In the genomic region with DNA sequence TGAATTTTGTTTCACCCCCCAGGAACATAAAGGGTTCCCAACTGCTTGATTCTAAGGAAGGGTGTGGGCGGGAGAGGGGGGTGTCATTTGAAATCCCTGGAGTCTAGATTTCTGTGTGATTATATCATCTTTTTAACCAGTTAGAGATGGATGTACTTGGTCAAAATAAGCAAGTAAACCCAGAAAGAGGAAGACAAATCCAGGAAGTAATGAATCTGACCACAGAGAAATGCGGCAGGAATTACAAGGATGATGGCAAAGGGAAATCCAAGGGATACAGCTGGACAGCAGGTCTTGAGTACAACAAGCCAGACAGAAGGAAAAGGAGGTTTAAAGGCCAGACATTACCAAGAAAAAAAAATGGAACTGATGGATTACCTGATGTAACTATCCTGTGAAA, we compare ENCODE assay signal across 1 cellular context.
TF ChIP-seq lines count a peak whose summit lies in the region.

No MANE protein-coding gene starts in this region.

TF ChIP-seq in HEK293, 187 proteins besides CTCF, POLR2A, EP300 and RAD21:
- TF ChIP-seq, protein P1, sequence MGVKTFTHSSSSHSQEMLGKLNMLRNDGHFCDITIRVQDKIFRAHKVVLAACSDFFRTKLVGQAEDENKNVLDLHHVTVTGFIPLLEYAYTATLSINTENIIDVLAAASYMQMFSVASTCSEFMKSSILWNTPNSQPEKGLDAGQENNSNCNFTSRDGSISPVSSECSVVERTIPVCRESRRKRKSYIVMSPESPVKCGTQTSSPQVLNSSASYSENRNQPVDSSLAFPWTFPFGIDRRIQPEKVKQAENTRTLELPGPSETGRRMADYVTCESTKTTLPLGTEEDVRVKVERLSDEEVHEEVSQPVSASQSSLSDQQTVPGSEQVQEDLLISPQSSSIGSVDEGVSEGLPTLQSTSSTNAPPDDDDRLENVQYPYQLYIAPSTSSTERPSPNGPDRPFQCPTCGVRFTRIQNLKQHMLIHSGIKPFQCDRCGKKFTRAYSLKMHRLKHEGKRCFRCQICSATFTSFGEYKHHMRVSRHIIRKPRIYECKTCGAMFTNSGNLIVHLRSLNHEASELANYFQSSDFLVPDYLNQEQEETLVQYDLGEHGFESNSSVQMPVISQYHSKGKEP (tag by site-specific recombination; IDR thresholded peaks at IDR 0.05) = no peak
- TF ChIP-seq EGR2 (tag by site-specific recombination; IDR thresholded peaks at IDR 0.05; ENCODE audit: low read depth) = 0 out of 2 replicates have a peak, but pooled peaks have one; percentile 5
- TF ChIP-seq GLIS1 (tag by site-specific recombination; IDR thresholded peaks at IDR 0.05) = 0 out of 2 replicates have a peak, but pooled peaks have one; percentile 8
- TF ChIP-seq, protein P2, sequence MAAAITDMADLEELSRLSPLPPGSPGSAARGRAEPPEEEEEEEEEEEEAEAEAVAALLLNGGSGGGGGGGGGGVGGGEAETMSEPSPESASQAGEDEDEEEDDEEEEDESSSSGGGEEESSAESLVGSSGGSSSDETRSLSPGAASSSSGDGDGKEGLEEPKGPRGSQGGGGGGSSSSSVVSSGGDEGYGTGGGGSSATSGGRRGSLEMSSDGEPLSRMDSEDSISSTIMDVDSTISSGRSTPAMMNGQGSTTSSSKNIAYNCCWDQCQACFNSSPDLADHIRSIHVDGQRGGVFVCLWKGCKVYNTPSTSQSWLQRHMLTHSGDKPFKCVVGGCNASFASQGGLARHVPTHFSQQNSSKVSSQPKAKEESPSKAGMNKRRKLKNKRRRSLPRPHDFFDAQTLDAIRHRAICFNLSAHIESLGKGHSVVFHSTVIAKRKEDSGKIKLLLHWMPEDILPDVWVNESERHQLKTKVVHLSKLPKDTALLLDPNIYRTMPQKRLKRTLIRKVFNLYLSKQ (tag by site-specific recombination; IDR thresholded peaks at IDR 0.05; ENCODE audit: borderline replicate concordance) = no peak
- TF ChIP-seq OSR2 (tag by site-specific recombination; IDR thresholded peaks at IDR 0.05) = no peak
- no peak for TF ChIP-seq ZNF391 (tag by site-specific recombination; IDR thresholded peaks at IDR 0.05; ENCODE audit: borderline replicate concordance, low read depth)
- TF ChIP-seq SP7 (tag by site-specific recombination; IDR thresholded peaks at IDR 0.05) = no peak
